8 cellular contexts compared by ENCODE assay signal in the genomic region with DNA sequence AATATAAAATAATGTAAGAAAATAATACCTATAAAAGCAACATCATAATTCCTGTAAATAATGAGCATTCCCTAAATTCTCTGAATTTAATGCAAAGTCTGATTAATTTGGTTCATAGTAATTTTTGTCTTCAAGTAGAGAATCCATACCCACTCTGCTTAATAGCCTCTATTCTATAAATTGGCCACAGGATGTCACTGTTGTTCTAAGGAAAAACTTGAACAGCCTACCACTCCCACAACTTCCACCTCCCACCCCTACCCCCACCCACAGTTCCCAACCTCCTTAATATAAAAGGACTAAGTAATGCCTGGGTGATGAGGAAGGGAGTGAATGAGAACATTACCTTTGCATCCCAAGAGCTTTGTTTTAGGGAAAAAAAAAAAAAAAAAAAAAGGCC. TPM values are rescaled to one million over a fixed set of nuclear protein-coding genes. Genes with fewer than 3 reads are reported as not detected.
DNase-seq lines count a peak whose midpoint lies in the region; ATAC-seq lines count a peak whose summit lies in the region.

No MANE protein-coding gene starts in this region.

- H3K27me3 Mint-ChIP-seq in stimulated activated naive CD8-positive, alpha-beta T cell treated with anti-CD3 and anti-CD28 coated beads, Interleukin-15, amount 100 ng/mL, for 72 hours: peaks cover 18% of the 10 kb centered on the region

- DNase-seq in DMS79 treated with DMSO at 0.1 percent for 48 hours (lab: John Stamatoyannopoulos, UW) (peak; percentile 50), DMS79 (lab: John Stamatoyannopoulos, UW) (no peak), NCI-H1694 (lab: John Stamatoyannopoulos, UW) (peak; percentile 66), astrocyte of the hippocampus (ENCODE audit: low read depth, low spot score) (peak; percentile 65), left lobe of liver (ENCODE audit: low spot score) (no peak), mucosa of gallbladder (ENCODE audit: low spot score) (no peak)
- no peak for DNase-seq in stimulated activated naive CD8-positive, alpha-beta T cell treated with anti-CD3 and anti-CD28 coated beads, Interleukin-15, amount 100 ng/mL, for 72 hours

- ATAC-seq in left lobe of liver: peak; percentile 78
- ATAC-seq in GM21360 (IDR thresholded peaks at IDR 0.05; ENCODE audit: unreplicated experiment): no peak
- ATAC-seq in stimulated activated naive CD8-positive, alpha-beta T cell treated with anti-CD3 and anti-CD28 coated beads, Interleukin-15, amount 100 ng/mL, for 72 hours: no peak

- no peak overlapping the region for H3K4me3 Mint-ChIP-seq in stimulated activated naive CD8-positive, alpha-beta T cell treated with anti-CD3 and anti-CD28 coated beads, Interleukin-15, amount 100 ng/mL, for 72 hours

- H3K9me3 Mint-ChIP-seq in stimulated activated naive CD8-positive, alpha-beta T cell treated with anti-CD3 and anti-CD28 coated beads, Interleukin-15, amount 100 ng/mL, for 72 hours: no peaks in the 10 kb centered on the region

- H3K4me1 Mint-ChIP-seq in stimulated activated naive CD8-positive, alpha-beta T cell treated with anti-CD3 and anti-CD28 coated beads, Interleukin-15, amount 100 ng/mL, for 72 hours: no peaks in the 10 kb centered on the region

- H3K27ac Mint-ChIP-seq in stimulated activated naive CD8-positive, alpha-beta T cell treated with anti-CD3 and anti-CD28 coated beads, Interleukin-15, amount 100 ng/mL, for 72 hours: no peak overlapping the region

RNA-seq across cellular contexts. Expression of a gene that starts 27.2 kb away (rescaled TPM):
- 1.8 TPM for total RNA-seq in left lobe of liver
- 13.6 TPM for total RNA-seq in mucosa of gallbladder

RNA-seq across cellular contexts. Expression of a gene that starts 57.4 kb away (rescaled TPM):
- total RNA-seq in left lobe of liver (0.18 TPM), mucosa of gallbladder (6.2 TPM)

Comparison
In these comparisons a context has a peak if more than half of its experiments do, and no peak if none do; other contexts are left out.
1. DNase-seq: peak in DMS79 treated with DMSO at 0.1 percent for 48 hours (single experiment), NCI-H1694 (single experiment) and astrocyte of the hippocampus (single experiment); none in DMS79 (single experiment), left lobe of liver (single experiment), stimulated activated naive CD8-positive, alpha-beta T cell treated with anti-CD3 and anti-CD28 coated beads, Interleukin-15, amount 100 ng/mL, for 72 hours (0 of 2) and mucosa of gallbladder (single experiment).